8 cellular contexts compared by ENCODE assay signal in the genomic region with DNA sequence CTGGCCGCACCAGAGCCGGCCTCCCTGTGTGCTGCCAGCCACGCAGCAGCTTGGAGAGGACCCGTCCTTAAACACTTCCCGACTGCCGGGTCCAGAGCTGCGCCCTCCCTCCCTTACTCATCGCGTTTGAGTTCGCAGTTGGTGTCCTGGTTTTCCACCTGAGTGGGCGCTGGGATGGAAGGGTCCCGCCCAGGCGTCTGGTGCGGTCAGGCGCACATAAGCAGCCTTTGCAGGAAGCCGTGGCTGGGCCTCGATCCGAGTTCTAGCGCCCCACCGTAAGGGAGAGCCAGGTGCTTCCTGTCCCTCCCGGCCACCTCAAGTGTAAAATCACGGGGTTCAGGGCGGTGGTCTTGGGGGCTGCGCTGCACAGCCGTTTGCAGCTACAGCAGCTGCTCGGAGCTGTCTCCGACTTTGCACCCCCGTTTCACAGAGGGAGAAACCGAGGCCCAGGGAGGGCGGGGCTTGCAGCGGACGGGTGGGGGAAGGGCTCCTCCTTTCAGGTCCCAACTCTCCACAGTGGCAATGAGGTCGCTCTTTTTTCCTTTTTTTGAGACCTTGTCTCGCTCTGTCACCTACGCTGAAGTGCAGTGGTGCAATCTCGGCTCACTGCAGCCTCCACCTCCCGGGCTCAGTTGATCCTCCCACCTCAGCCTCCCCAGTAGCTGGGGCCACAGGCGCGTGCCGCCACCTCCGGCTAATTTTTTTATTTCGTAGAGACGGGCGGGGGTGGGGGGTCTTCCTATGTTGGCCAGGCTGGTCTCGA. TPM values are rescaled to one million over a fixed set of nuclear protein-coding genes. Genes with fewer than 3 reads are reported as not detected.
A peak's percentile ranks its signal among the peaks of the same experiment; 100 is the strongest.
DNase-seq lines count a peak whose midpoint lies in the region; ATAC-seq and TF ChIP-seq lines count a peak whose summit lies in the region.

No MANE protein-coding gene starts in this region.

- H3K79me2 ChIP-seq in fibroblast of lung (ENCODE audit: control insufficient read depth, insufficient read depth, low read length) = no peaks in the 10 kb centered on the region

- TF ChIP-seq CTCF in GM13976 (IDR thresholded peaks at IDR 0.05; ENCODE audit: borderline replicate concordance, control extremely low read depth, extremely low read depth, insufficient read depth, missing control alignments) (no peak), RWPE1 (conservative IDR thresholded peaks at IDR 0.05; ENCODE audit: low read depth) (no peak), fibroblast of lung (conservative IDR thresholded peaks at IDR 0.05 in 1 of 2, IDR thresholded peaks at IDR 0.05 in 1 of 2; ENCODE audit: low read depth in 1 of 2, low read length in 2 of 2) (no peak), lower leg skin (IDR thresholded peaks at IDR 0.05) (no peak)

- H3K9me3 ChIP-seq in fibroblast of lung (ENCODE audit: control insufficient read depth, insufficient read depth, low read depth, low read length) (no peaks in the 10 kb centered on the region), skeletal muscle tissue (ENCODE audit: control insufficient read depth in 3 of 3, low read length in 3 of 3) (no peaks in the 10 kb centered on the region)

- H3K4me2 ChIP-seq in fibroblast of lung (ENCODE audit: extremely low read depth, insufficient read depth, low read length) = peak overlapping the region; percentile 66

- POLR2A ChIA-PET in RWPE1 (lab: Yijun Ruan, JAX; ENCODE audit: low non-redundant PET) = no interaction called here

- H4K20me1 ChIP-seq in fibroblast of lung (ENCODE audit: control insufficient read depth, extremely low read depth, insufficient read depth, low read length) = no peaks in the 10 kb centered on the region

- H2AFZ ChIP-seq in fibroblast of lung (ENCODE audit: low read length) = no peak overlapping the region

- H3K4me1 ChIP-seq in fibroblast of lung (ENCODE audit: control insufficient read depth, extremely low read depth, insufficient read depth, low read length) = no peaks in the 10 kb centered on the region
- H3K4me1 ChIP-seq in skeletal muscle tissue (ENCODE audit: control insufficient read depth in 3 of 3, insufficient read depth in 3 of 3, low read length in 3 of 3) = peaks cover 6 to 17% (median 10%) of the 10 kb centered on the region in 3 donors

- WGBS in lower leg skin, 2 donors = 63 to 65% methylated on average over 39 to 44 of the region's 45 CpGs

- H3K4me3 ChIP-seq in fibroblast of lung (replicated peaks in 1 of 4; ENCODE audit: control extremely low read depth in 1 of 4, insufficient read depth in 1 of 4, low read depth in 3 of 4, low read length in 4 of 4) = peak overlapping the region; percentile 37 to 67 (median 48)
- peak overlapping the region; percentile 60 to 72 (median 69) for H3K4me3 ChIP-seq in skeletal muscle tissue (ENCODE audit: low read length in 3 of 3)
- H3K4me3 ChIP-seq in lower leg skin (ENCODE audit: low read depth, poor library complexity, severe bottlenecking) = no peak overlapping the region

- H3K9ac ChIP-seq in fibroblast of lung (ENCODE audit: insufficient read depth, low read length) = no peak overlapping the region
- peak overlapping the region in 2 of 3 donors; percentile 45 to 68 for H3K9ac ChIP-seq in skeletal muscle tissue (ENCODE audit: low read depth in 1 of 3, low read length in 3 of 3)

- H3K27ac ChIP-seq in RWPE1 = peak overlapping the region; percentile 66
- H3K27ac ChIP-seq in fibroblast of lung (ENCODE audit: insufficient read depth, low read length) = no peak overlapping the region
- H3K27ac ChIP-seq in skeletal muscle tissue (ENCODE audit: low read depth, low read length) = no peak overlapping the region

- H3K27me3 ChIP-seq in fibroblast of lung (ENCODE audit: control insufficient read depth, insufficient read depth, low read length) (no peaks in the 10 kb centered on the region), skeletal muscle tissue (ENCODE audit: control insufficient read depth in 3 of 3, insufficient read depth in 3 of 3, low read length in 3 of 3) (no peaks in the 10 kb centered on the region)

- DNase-seq in GM13976 (ENCODE audit: low spot score) (peak; percentile 57), RWPE1 (ENCODE audit: low spot score) (no peak), fibroblast of lung (ENCODE audit: low read depth in 2 of 2) (no peak), NCI-H1417 treated with DMSO at 0.1 percent for 48 hours (lab: John Stamatoyannopoulos, UW) (no peak), NCI-H187 treated with DMSO at 0.1 percent for 48 hours (lab: John Stamatoyannopoulos, UW) (no peak), lower leg skin (ENCODE audit: low spot score in 2 of 2) (no peak)

- intact Hi-C loops in lower leg skin (cut with DNase I; ENCODE audit: low total_unique reads) = no loop called here

- no peaks in the 10 kb centered on the region for H3K36me3 ChIP-seq in fibroblast of lung (ENCODE audit: control insufficient read depth, insufficient read depth, low read length)
- H3K36me3 ChIP-seq in skeletal muscle tissue (ENCODE audit: control insufficient read depth in 3 of 3, insufficient read depth in 3 of 3, low read length in 3 of 3) = peaks cover 0 to 1% (median 0%) of the 10 kb centered on the region in 3 donors

- no peak for ATAC-seq in GM19351 (IDR thresholded peaks at IDR 0.05; ENCODE audit: unreplicated experiment)

- in situ Hi-C loops in GM13976 (cut with MboI; ENCODE audit: low sequenced_read_pairs, unreplicated experiment) = no loop called here

- no peak for TF ChIP-seq POLR2A in lower leg skin (IDR thresholded peaks at IDR 0.05)

- CTCF ChIA-PET in RWPE1 (lab: Yijun Ruan, JAX) = interaction anchor here (0.8 to 1.0 kb wide), 2 partner anchors 144 to 153 kb away, joined by 4 to 7 read pairs; no protein-coding TSS in a partner anchor

RNA-seq across cellular contexts. Expression of a gene that starts 51.3 kb away (rescaled TPM):
- total RNA-seq in fibroblast of lung = 0.17 TPM in 1 of 2 replicates, not detected in the other
- polyA plus RNA-seq in fibroblast of lung = 0.15 TPM in 1 of 2 replicates, not detected in the other
- 0.28 TPM in 1 of 2 replicates, not detected in the other for polyA plus RNA-seq in fibroblast of lung (2012)
- not detected in 2 replicates for polyA minus RNA-seq in fibroblast of lung (ENCODE audit: low replicate concordance)
- 1.0 TPM for total RNA-seq in skeletal muscle tissue
- not detected for total RNA-seq in lower leg skin

RNA-seq across cellular contexts. Expression of a gene that starts 59.5 kb away (rescaled TPM):
- total RNA-seq in fibroblast of lung = not detected in 2 replicates
- not detected in 2 replicates for polyA plus RNA-seq in fibroblast of lung
- polyA plus RNA-seq in fibroblast of lung (2012) = not detected in 2 replicates
- polyA minus RNA-seq in fibroblast of lung (ENCODE audit: low replicate concordance) = not detected in 2 replicates
- total RNA-seq in skeletal muscle tissue = not detected
- total RNA-seq in lower leg skin = not detected
